In the genomic region with DNA sequence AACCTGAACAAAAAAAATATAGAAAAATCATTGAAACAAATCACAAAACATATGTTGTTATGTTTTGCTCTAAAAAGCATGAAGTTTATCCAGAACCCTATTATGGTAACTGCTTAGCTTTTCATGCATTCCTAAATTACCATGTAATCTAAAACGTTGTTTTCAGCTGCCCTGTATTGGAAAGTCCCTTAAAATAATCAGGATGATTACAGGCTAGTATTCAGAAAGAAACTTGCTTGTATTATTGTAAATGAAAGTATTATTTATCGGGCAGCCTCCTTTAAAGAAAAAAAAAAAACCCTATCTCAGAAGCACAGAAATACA, we compare ENCODE assay signal across 12 cellular contexts.
DNase-seq lines count a peak whose midpoint lies in the region; ATAC-seq, FAIRE-seq and TF ChIP-seq lines count a peak whose summit lies in the region.
"Had no signal": no experiment of that assay in that cellular context is flagged by ENCODE, and none has a peak within 500 bp of the region (broad histone marks: within the 10 kb centered on the region; RNA-seq: fewer than 3 reads in every experiment).

No MANE protein-coding gene starts in this region.

- WGBS in esophagus squamous epithelium, 2 donors = 1 to 2% methylated on average over 2 of the region's 2 CpGs
- WGBS in pancreas, 2 donors = 16 to 18% methylated on average over 2 of the region's 2 CpGs

- no peaks in the 10 kb centered on the region for H3K27me3 Mint-ChIP-seq in CD4-positive, CD25-positive, alpha-beta regulatory T cell

- peaks cover 10 to 26% (median 20%) of the 10 kb centered on the region in 4 donors for H3K4me1 Mint-ChIP-seq in CD4-positive, CD25-positive, alpha-beta regulatory T cell

- peak overlapping the region; percentile 58 for H3K4me3 ChIP-seq in CD4-positive, CD25-positive, alpha-beta regulatory T cell (ENCODE audit: low read depth, low read length)
- peak overlapping the region; percentile 61 for H3K4me3 ChIP-seq in SK-N-MC
- H3K4me3 ChIP-seq in esophagus squamous epithelium = no peak overlapping the region
- H3K4me3 ChIP-seq in pancreas = no peak overlapping the region
- H3K4me3 ChIP-seq: cardiac muscle cell had no signal

- H3K9me3 Mint-ChIP-seq in CD4-positive, CD25-positive, alpha-beta regulatory T cell = no peaks in the 10 kb centered on the region
- H3K9me3 Mint-ChIP-seq: CD8-positive, alpha-beta T cell had no signal

- peak overlapping the region; percentile 20 for H3K9ac ChIP-seq in SK-N-MC (ENCODE audit: insufficient read length)

- peak; percentile 5 for FAIRE-seq in pancreas (lab: Jason Lieb, UNC)
- FAIRE-seq: GM12892 had no signal

- TF ChIP-seq POLR2A in esophagus squamous epithelium (IDR thresholded peaks at IDR 0.05) = no peak

- H3K4me3 Mint-ChIP-seq in CD4-positive, CD25-positive, alpha-beta regulatory T cell = peak overlapping the region in 2 of 4 donors; percentile 14 to 41
- H3K4me3 Mint-ChIP-seq: CD8-positive, alpha-beta T cell had no signal

- peak overlapping the region; percentile 0 to 54 (median 33) for H3K27ac Mint-ChIP-seq in CD4-positive, CD25-positive, alpha-beta regulatory T cell
- H3K27ac Mint-ChIP-seq: CD8-positive, alpha-beta T cell had no signal

- H3K27ac ChIP-seq in CD4-positive, CD25-positive, alpha-beta regulatory T cell (ENCODE audit: insufficient read depth, low read length, poor library complexity, severe bottlenecking) = no peak overlapping the region
- H3K27ac ChIP-seq in SK-N-MC = peak overlapping the region; percentile 90
- H3K27ac ChIP-seq in esophagus squamous epithelium = peak overlapping the region; percentile 53 to 83 (median 79)
- peak overlapping the region in 3 of 4 donors; percentile 59 to 83 (median 60) for H3K27ac ChIP-seq in pancreas
- H3K27ac ChIP-seq: cardiac muscle cell had no signal

- no peaks in the 10 kb centered on the region for H3K36me3 Mint-ChIP-seq in CD4-positive, CD25-positive, alpha-beta regulatory T cell
- H3K36me3 Mint-ChIP-seq: CD8-positive, alpha-beta T cell had no signal

- intact Hi-C loops in esophagus squamous epithelium (cut with DNase I) (loop anchor here (10.0 kb wide), 1 partner anchor 91 kb away; no protein-coding TSS in a partner anchor), pancreas (cut with DNase I) (no loop called here), left ventricle myocardium superior (cut with micrococcal nuclease) (no loop called here)

- DNase-seq in CD4-positive, CD25-positive, alpha-beta regulatory T cell = no peak
- DNase-seq in SK-N-MC (ENCODE audit: low read depth, low spot score) = no peak
- no peak for DNase-seq in esophagus squamous epithelium (lab: John Stamatoyannopoulos, UW)
- DNase-seq in pancreas = no peak
- DNase-seq in left ventricle myocardium superior = no peak
- DNase-seq in activated CD4-positive, alpha-beta T cell treated with anti-CD3 and anti-CD28 coated beads, Interleukin-2, amount 50 U/mL, for 4 hours = no peak
- no peak for DNase-seq in NCI-H2081 treated with DMSO at 0.1 percent for 48 hours (lab: John Stamatoyannopoulos, UW)
- DNase-seq: activated CD8-positive, alpha-beta memory T cell treated with anti-CD3 and anti-CD28 coated beads for 24 hours; CD8-positive, alpha-beta T cell had no signal

- ATAC-seq in CD4-positive, CD25-positive, alpha-beta regulatory T cell (ENCODE audit: low read depth in 2 of 2) = no peak
- ATAC-seq in pancreas = peak in 2 of 4 donors; percentile 17 to 29
- ATAC-seq in GM21825 (IDR thresholded peaks at IDR 0.05; ENCODE audit: unreplicated experiment) = no peak
- no peak for ATAC-seq in left ventricle myocardium superior
- ATAC-seq: CD8-positive, alpha-beta T cell had no signal

- H3K27me3 ChIP-seq in CD4-positive, CD25-positive, alpha-beta regulatory T cell (ENCODE audit: control insufficient read depth, insufficient read depth, low read length) = no peaks in the 10 kb centered on the region
- H3K27me3 ChIP-seq in esophagus squamous epithelium (no peaks in the 10 kb centered on the region), pancreas (no peaks in the 10 kb centered on the region)
- H3K27me3 ChIP-seq: cardiac muscle cell had no signal

- H3K4me1 ChIP-seq in CD4-positive, CD25-positive, alpha-beta regulatory T cell (ENCODE audit: control insufficient read depth, insufficient read depth, low read length, poor library complexity, severe bottlenecking) = peaks cover 21% of the 10 kb centered on the region
- H3K4me1 ChIP-seq in esophagus squamous epithelium (peaks cover 23 to 64% (median 31%) of the 10 kb centered on the region in 3 donors), pancreas (peaks cover 31 to 53% (median 53%) of the 10 kb centered on the region in 3 donors)

- H3K36me3 ChIP-seq in CD4-positive, CD25-positive, alpha-beta regulatory T cell (ENCODE audit: control insufficient read depth, insufficient read depth, low read length) = no peaks in the 10 kb centered on the region
- H3K36me3 ChIP-seq in SK-N-MC (ENCODE audit: insufficient read depth, low read length) (no peaks in the 10 kb centered on the region), esophagus squamous epithelium (no peaks in the 10 kb centered on the region), pancreas (no peaks in the 10 kb centered on the region)
- H3K36me3 ChIP-seq: cardiac muscle cell had no signal

- TF ChIP-seq CTCF in esophagus squamous epithelium (IDR thresholded peaks at IDR 0.05) (no peak), pancreas (IDR thresholded peaks at IDR 0.05) (no peak)

- H3K9me3 ChIP-seq in CD4-positive, CD25-positive, alpha-beta regulatory T cell (ENCODE audit: control insufficient read depth in 2 of 2, low read length in 2 of 2) = no peaks in the 10 kb centered on the region
- H3K9me3 ChIP-seq in SK-N-MC (ENCODE audit: low read depth, low read length) (no peaks in the 10 kb centered on the region), esophagus squamous epithelium (no peaks in the 10 kb centered on the region), pancreas (no peaks in the 10 kb centered on the region)

Comparison
In these comparisons a context has a peak if more than half of its experiments do, and no peak if none do; other contexts are left out.
1. H3K4me3 ChIP-seq: peak in CD4-positive, CD25-positive, alpha-beta regulatory T cell (single experiment) and SK-N-MC (single experiment); none in esophagus squamous epithelium (0 of 4) and pancreas (0 of 4).